In genomic region chr3:171797265-171797679, GRCh38 we compare ENCODE assay signal across 15 cellular contexts. TPM values are rescaled to one million over a fixed set of nuclear protein-coding genes. Genes with fewer than 3 reads are reported as not detected.
DNase-seq lines count a peak whose midpoint lies in the region; ATAC-seq, FAIRE-seq and TF ChIP-seq lines count a peak whose summit lies in the region.
"Had no signal": no experiment of that assay in that cellular context is flagged by ENCODE, and none has a peak within 500 bp of the region (broad histone marks: within the 10 kb centered on the region; RNA-seq: fewer than 3 reads in every experiment).

No MANE protein-coding gene starts in this region.

- peaks cover 94% of the 10 kb centered on the region for H3K79me2 ChIP-seq in HepG2 (ENCODE audit: insufficient read depth, low read length)

- no peaks in the 10 kb centered on the region for H3K36me3 Mint-ChIP-seq in WTC11
- H3K36me3 Mint-ChIP-seq in activated naive CD4-positive, alpha-beta T cell treated with anti-CD3 and anti-CD28 coated beads, Interleukin-2, amount 50 U/mL, for 72 hours, result no peaks in the 10 kb centered on the region

- H3K27ac ChIP-seq in HepG2 (ENCODE audit: extremely low read length, insufficient read depth, low read length) (no peak overlapping the region), right lobe of liver (no peak overlapping the region)
- H3K27ac ChIP-seq: HL-60, right atrium auricular region, upper lobe of left lung had no signal

- TF ChIP-seq CTCF in HepG2 (CRISPR knock-in tag; IDR thresholded peaks at IDR 0.05) (no peak), right lobe of liver (IDR thresholded peaks at IDR 0.05) (no peak), WTC11 (IDR thresholded peaks at IDR 0.05) (no peak), BE2C (IDR thresholded peaks at IDR 0.05; ENCODE audit: low read depth, low read length) (no peak)

- in situ Hi-C loops in HepG2 (cut with HindIII; ENCODE audit: extremely low pct_ligation_motif_present, low pct_unique_long_range_greater_than_20kb), result no loop called here

- TF ChIP-seq EP300 in HepG2 (IDR thresholded peaks at IDR 0.05; ENCODE audit: low read depth in 2 of 2, low read length in 2 of 2), result no peak
- TF ChIP-seq EP300 in HepG2 (CRISPR knock-in tag; IDR thresholded peaks at IDR 0.05; ENCODE audit: borderline replicate concordance), result no peak

- TF ChIP-seq POLR2A in HepG2 (IDR thresholded peaks at IDR 0.05; ENCODE audit: insufficient read depth in 1 of 2, low read depth in 2 of 2, low read length in 2 of 2) (no peak), right lobe of liver (IDR thresholded peaks at IDR 0.05) (no peak)

- POLR2A ChIA-PET in HepG2 (lab: Yijun Ruan, JAX) (no interaction called here), WTC11 (lab: Charles Lee) (no interaction called here)

- H3K4me1 Mint-ChIP-seq in WTC11, result peaks cover 12% of the 10 kb centered on the region

- FAIRE-seq in HepG2 (lab: Jason Lieb, UNC), result no peak

- H3K4me2 ChIP-seq in HepG2 (ENCODE audit: low read depth, low read length), result no peak overlapping the region

- 100% methylated on average over 1 of the region's 1 CpG for WGBS in HepG2 (ENCODE audit: low lambda C conversion rate)
- WGBS in right lobe of liver (ENCODE audit: insufficient coverage, low coverage, low lambda C conversion rate, missing lambda C conversion rate), result 58% methylated on average over 1 of the region's 1 CpG

- H3K27me3 ChIP-seq in HepG2 (ENCODE audit: control insufficient read depth in 1 of 2, insufficient read depth in 2 of 2, low read length in 2 of 2), result no peaks in the 10 kb centered on the region
- H3K27me3 ChIP-seq in right lobe of liver, result no peaks in the 10 kb centered on the region
- no peaks in the 10 kb centered on the region for H3K27me3 ChIP-seq in BE2C
- H3K27me3 ChIP-seq: right atrium auricular region, upper lobe of left lung had no signal

- peaks cover 6 to 17% of the 10 kb centered on the region in 2 experiments for H3K36me3 ChIP-seq in HepG2 (replicated peaks in 1 of 2; ENCODE audit: control insufficient read depth in 1 of 2, insufficient read depth in 2 of 2, low read length in 2 of 2)
- no peaks in the 10 kb centered on the region for H3K36me3 ChIP-seq in right lobe of liver
- H3K36me3 ChIP-seq in BE2C, result no peaks in the 10 kb centered on the region
- H3K36me3 ChIP-seq: right atrium auricular region, upper lobe of left lung had no signal

- H3K4me3 Mint-ChIP-seq in WTC11, result no peak overlapping the region
- H3K4me3 Mint-ChIP-seq: T-helper 1 cell treated with Interleukin-12 subunit alpha and Interleukin-12 subunit beta and Interleukin-4 antibody, amounts not matched to agents 30 μg/mL and 1 μg/mL, for 36 hours had no signal

- peaks cover under 1% of the 10 kb centered on the region; the same call in 1 of the 2 replicates for H3K9me3 Mint-ChIP-seq in WTC11
- no peaks in the 10 kb centered on the region for H3K9me3 Mint-ChIP-seq in activated naive CD4-positive, alpha-beta T cell treated with anti-CD3 and anti-CD28 coated beads, Interleukin-2, amount 50 U/mL, for 72 hours
- H3K9me3 Mint-ChIP-seq: T-helper 1 cell treated with Interleukin-12 subunit alpha and Interleukin-12 subunit beta and Interleukin-4 antibody, amounts not matched to agents 30 μg/mL and 1 μg/mL, for 36 hours had no signal

- no peak overlapping the region for H3K9ac ChIP-seq in HepG2 (ENCODE audit: insufficient read depth, low read depth, low read length)

- H3K4me3 ChIP-seq in HepG2 (replicated peaks in 1 of 3; ENCODE audit: insufficient read depth in 1 of 3, low read depth in 2 of 3, low read length in 3 of 3) (no peak overlapping the region), right lobe of liver (no peak overlapping the region), BE2C (ENCODE audit: low read depth, low read length) (no peak overlapping the region)
- H3K4me3 ChIP-seq: right atrium auricular region, upper lobe of left lung had no signal

- no peaks in the 10 kb centered on the region for H3K27me3 Mint-ChIP-seq in WTC11 (ENCODE audit: low read depth)

- no peak overlapping the region for H2AFZ ChIP-seq in HepG2 (ENCODE audit: low read length)

- CTCF ChIA-PET in HepG2 (lab: Yijun Ruan, JAX; ENCODE audit: low intra/inter-chr PET ratio, low total read pairs), result no interaction called here
- CTCF ChIA-PET in WTC11 (lab: Charles Lee), result interaction anchor here (1.0 kb wide), 1 partner anchor 32 kb away, joined by 3 read pairs; no protein-coding TSS in a partner anchor

- intact Hi-C loops in HepG2 (cut with micrococcal nuclease; ENCODE audit: unreplicated experiment) (no loop called here), right lobe of liver (cut with DNase I) (no loop called here)

- no peak overlapping the region for H3K27ac Mint-ChIP-seq in WTC11
- H3K27ac Mint-ChIP-seq in activated naive CD4-positive, alpha-beta T cell treated with anti-CD3 and anti-CD28 coated beads, Interleukin-2, amount 50 U/mL, for 72 hours, result no peak overlapping the region
- H3K27ac Mint-ChIP-seq: T-helper 1 cell treated with Interleukin-12 subunit alpha and Interleukin-12 subunit beta and Interleukin-4 antibody, amounts not matched to agents 30 μg/mL and 1 μg/mL, for 36 hours had no signal

- BruUV-seq in HepG2 (replicated peaks; lab: Mats Ljungman, UMichigan), result no TSS peak

- ATAC-seq in HepG2 (no peak), right lobe of liver (no peak), HG02981 (IDR thresholded peaks at IDR 0.05; ENCODE audit: unreplicated experiment) (peak; percentile 72), WTC11 (peak; percentile 83)
- no peak for ATAC-seq in activated naive CD4-positive, alpha-beta T cell treated with anti-CD3 and anti-CD28 coated beads, Interleukin-2, amount 50 U/mL, for 72 hours

- H4K20me1 ChIP-seq in HepG2 (ENCODE audit: insufficient read depth, low read length), result peaks cover 46% of the 10 kb centered on the region

- TF ChIP-seq RAD21 in HepG2 (CRISPR knock-in tag; IDR thresholded peaks at IDR 0.05), result no peak

- no peak for DNase-seq in HepG2 (ENCODE audit: low spot score)
- no peak for DNase-seq in right lobe of liver
- no peak for DNase-seq in WTC11 (ENCODE audit: low spot score)
- no peak for DNase-seq in activated naive CD4-positive, alpha-beta T cell treated with Interleukin-2 at 50 U/mL for 16 hours
- no peak for DNase-seq in HuH-7.5 (ENCODE audit: low spot score)
- DNase-seq in activated naive CD4-positive, alpha-beta T cell treated with anti-CD3 and anti-CD28 coated beads, Interleukin-2, amount 50 U/mL, for 72 hours (ENCODE audit: low spot score in 2 of 2), result no peak
- DNase-seq in BE2C, result no peak
- DNase-seq: anterior cingulate cortex, NCI-H1092 treated with DMSO at 0.1 percent for 48 hours, upper lobe of left lung had no signal

- peaks cover 68% of the 10 kb centered on the region for H3K4me1 ChIP-seq in HepG2 (ENCODE audit: insufficient read depth, low read length)
- no peaks in the 10 kb centered on the region for H3K4me1 ChIP-seq in right lobe of liver
- no peaks in the 10 kb centered on the region for H3K4me1 ChIP-seq in BE2C

- H3K9me3 ChIP-seq in HepG2 (ENCODE audit: low read length) (no peaks in the 10 kb centered on the region), right lobe of liver (no peaks in the 10 kb centered on the region), BE2C (no peaks in the 10 kb centered on the region)
- H3K9me3 ChIP-seq: right atrium auricular region, upper lobe of left lung had no signal

RNA-seq across cellular contexts. Expression of gene PLD1, which starts 13.0 kb away (rescaled TPM):
- total RNA-seq in HepG2 (2016; rRNA removed; fragmentation: Illumina TruSeq; extraction: Trizol), result 27.1 and 33.6 TPM in 2 replicates
- total RNA-seq in HepG2 (2016; cell fraction: cytosol; rRNA removed; fragmentation: Illumina TruSeq; extraction: Trizol; ENCODE audit: low read depth), result 12.6 and 14.9 TPM in 2 replicates
- 28.7 and 35.7 TPM in 2 replicates for total RNA-seq in HepG2 (2016; cell fraction: insoluble cytoplasmic fraction; rRNA removed; fragmentation: Illumina TruSeq; extraction: Trizol)
- total RNA-seq in HepG2 (2016; cell fraction: membrane; rRNA removed; fragmentation: Illumina TruSeq; extraction: Trizol), result 12.9 and 13.9 TPM in 2 replicates
- 61.9 and 62.3 TPM in 2 replicates for total RNA-seq in HepG2 (2016; cell fraction: nucleus; rRNA removed; fragmentation: Illumina TruSeq; extraction: Trizol)
- polyA plus RNA-seq in HepG2 (2011; rRNA removed), result 50.3 and 59.4 TPM in 2 replicates
- 28.6 and 41.2 TPM in 2 replicates for polyA plus RNA-seq in HepG2 (2011; cell fraction: cytosol; rRNA removed)
- polyA plus RNA-seq in HepG2 (2011; cell fraction: nucleus; rRNA removed), result 71.6 and 77.3 TPM in 2 replicates
- polyA plus RNA-seq in HepG2 (2012), result 41.8 and 49.9 TPM in 2 replicates
- polyA plus RNA-seq in HepG2 (2016; cell fraction: cytosol; fragmentation: Illumina TruSeq; extraction: Trizol; ENCODE audit: low read depth), result 3.8 and 4.4 TPM in 2 replicates
- 25.0 and 25.2 TPM in 2 replicates for polyA plus RNA-seq in HepG2 (2016; cell fraction: insoluble cytoplasmic fraction; fragmentation: Illumina TruSeq; extraction: Trizol; ENCODE audit: low read depth)
- polyA plus RNA-seq in HepG2 (2016; cell fraction: membrane; fragmentation: Illumina TruSeq; extraction: Trizol; ENCODE audit: low read depth), result 6.2 and 6.8 TPM in 2 replicates
- polyA plus RNA-seq in HepG2 (2016; cell fraction: nucleus; fragmentation: Illumina TruSeq; extraction: Trizol; ENCODE audit: insufficient read depth, low read depth), result 33.1 and 33.7 TPM in 2 replicates
- 21.7 and 144 TPM in 2 replicates for polyA minus RNA-seq in HepG2 (2011; rRNA and poly(A)+ RNA removed; ENCODE audit: low replicate concordance)
- polyA minus RNA-seq in HepG2 (2011; cell fraction: cytosol; rRNA and poly(A)+ RNA removed), result 63.4 and 75.3 TPM in 2 replicates
- polyA minus RNA-seq in HepG2 (2011; cell fraction: nucleus; rRNA and poly(A)+ RNA removed), result 391 and 460 TPM in 2 replicates
- total RNA-seq in right lobe of liver, result 10 to 100 TPM; 13.3 to 29.9 (median 18.5) TPM
- 3.2 to 4.0 TPM (median 3.6 TPM) in 3 replicates for total RNA-seq in WTC11 (2021)
- under 1 TPM; 0.32 to 0.89 TPM for total RNA-seq in activated naive CD4-positive, alpha-beta T cell treated with anti-CD3 and anti-CD28 coated beads, Interleukin-2, amount 50 U/mL, for 72 hours
- polyA plus RNA-seq in BE2C (2012; ENCODE audit: insufficient read depth, insufficient read length, low read depth), result 0.49 TPM

RNA-seq across cellular contexts. Expression of gene TMEM212, which starts 45.9 kb away (rescaled TPM):
- not detected in 2 replicates for total RNA-seq in HepG2 (2016; rRNA removed; fragmentation: Illumina TruSeq; extraction: Trizol)
- total RNA-seq in HepG2 (2016; cell fraction: cytosol; rRNA removed; fragmentation: Illumina TruSeq; extraction: Trizol; ENCODE audit: low read depth), result not detected in 2 replicates
- not detected in 2 replicates for total RNA-seq in HepG2 (2016; cell fraction: insoluble cytoplasmic fraction; rRNA removed; fragmentation: Illumina TruSeq; extraction: Trizol)
- not detected in 2 replicates for total RNA-seq in HepG2 (2016; cell fraction: membrane; rRNA removed; fragmentation: Illumina TruSeq; extraction: Trizol)
- total RNA-seq in HepG2 (2016; cell fraction: nucleus; rRNA removed; fragmentation: Illumina TruSeq; extraction: Trizol), result not detected in 2 replicates
- not detected in 2 replicates for polyA plus RNA-seq in HepG2 (2011; rRNA removed)
- 0.06 TPM in 1 of 2 replicates, not detected in the other for polyA plus RNA-seq in HepG2 (2011; cell fraction: cytosol; rRNA removed)
- 0.33 TPM in 1 of 2 replicates, not detected in the other for polyA plus RNA-seq in HepG2 (2011; cell fraction: nucleus; rRNA removed)
- polyA plus RNA-seq in HepG2 (2012), result not detected in 2 replicates
- polyA plus RNA-seq in HepG2 (2016; cell fraction: cytosol; fragmentation: Illumina TruSeq; extraction: Trizol; ENCODE audit: low read depth), result not detected in 2 replicates
- not detected in 2 replicates for polyA plus RNA-seq in HepG2 (2016; cell fraction: insoluble cytoplasmic fraction; fragmentation: Illumina TruSeq; extraction: Trizol; ENCODE audit: low read depth)
- polyA plus RNA-seq in HepG2 (2016; cell fraction: membrane; fragmentation: Illumina TruSeq; extraction: Trizol; ENCODE audit: low read depth), result not detected in 2 replicates
- polyA plus RNA-seq in HepG2 (2016; cell fraction: nucleus; fragmentation: Illumina TruSeq; extraction: Trizol; ENCODE audit: insufficient read depth, low read depth), result not detected in 2 replicates
- not detected in 2 replicates for polyA minus RNA-seq in HepG2 (2011; rRNA and poly(A)+ RNA removed; ENCODE audit: low replicate concordance)
- polyA minus RNA-seq in HepG2 (2011; cell fraction: cytosol; rRNA and poly(A)+ RNA removed), result not detected in 2 replicates
- polyA minus RNA-seq in HepG2 (2011; cell fraction: nucleus; rRNA and poly(A)+ RNA removed), result 1.2 TPM in 1 of 2 replicates, not detected in the other
- total RNA-seq in right lobe of liver, result not detected
- total RNA-seq in WTC11 (2021), result not detected in 3 replicates
- total RNA-seq in activated naive CD4-positive, alpha-beta T cell treated with anti-CD3 and anti-CD28 coated beads, Interleukin-2, amount 50 U/mL, for 72 hours, result not detected
- polyA plus RNA-seq in BE2C (2012; ENCODE audit: insufficient read depth, insufficient read length, low read depth), result not detected
- total RNA-seq: Daoy, right atrium auricular region had no signal

Comparison
In these comparisons a context has a peak if more than half of its experiments do, and no peak if none do; other contexts are left out.
1. ATAC-seq: peak in HG02981 (single experiment) and WTC11 (single experiment); none in HepG2 (single experiment), right lobe of liver (0 of 4) and activated naive CD4-positive, alpha-beta T cell treated with anti-CD3 and anti-CD28 coated beads, Interleukin-2, amount 50 U/mL, for 72 hours (0 of 2).